Comparison of ENCODE assay signal across 12 cellular contexts in the genomic region with DNA sequence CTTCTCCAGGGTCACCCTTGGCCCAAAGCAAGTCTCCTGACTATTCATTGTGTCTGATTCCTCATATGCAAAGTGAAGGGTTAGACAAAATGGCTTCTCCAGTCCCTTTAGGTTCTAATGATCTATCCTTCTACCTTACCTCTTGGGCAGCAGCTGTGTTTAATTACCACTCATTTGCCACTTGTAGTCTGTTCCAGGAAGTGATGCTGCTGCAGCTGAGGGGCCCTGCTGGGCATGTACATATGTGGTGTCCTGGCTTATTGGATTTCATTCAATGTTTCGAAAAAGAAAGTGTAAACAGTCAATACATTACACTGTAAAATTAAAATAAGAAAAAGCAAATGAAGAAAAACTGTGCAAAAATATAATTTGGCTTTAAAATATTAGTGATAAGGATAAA. TPM values are rescaled to one million over a fixed set of nuclear protein-coding genes. Genes with fewer than 3 reads are reported as not detected.
DNase-seq lines count a peak whose midpoint lies in the region; ATAC-seq and TF ChIP-seq lines count a peak whose summit lies in the region.
"Had no signal": no experiment of that assay in that cellular context is flagged by ENCODE, and none has a peak within 500 bp of the region (broad histone marks: within the 10 kb centered on the region; RNA-seq: fewer than 3 reads in every experiment).

No MANE protein-coding gene starts in this region.

- H3K36me3 ChIP-seq in A673 (ENCODE audit: insufficient read depth, low read length, poor library complexity, severe bottlenecking) (no peaks in the 10 kb centered on the region), BE2C (no peaks in the 10 kb centered on the region), testis (ENCODE audit: low read depth, missing control alignments) (no peaks in the 10 kb centered on the region)
- H3K36me3 ChIP-seq: esophagus muscularis mucosa had no signal

- CTCF ChIA-PET in A673 (lab: Charles Lee), result no interaction called here

- TF ChIP-seq CTCF in A673 (conservative IDR thresholded peaks at IDR 0.05; ENCODE audit: low read depth, low read length), result no peak
- no peak for TF ChIP-seq CTCF in BE2C (IDR thresholded peaks at IDR 0.05; ENCODE audit: low read depth, low read length)
- TF ChIP-seq CTCF in testis (IDR thresholded peaks at IDR 0.05), result no peak

- peaks cover 11% of the 10 kb centered on the region for H3K4me1 ChIP-seq in A673 (ENCODE audit: insufficient read depth, low read length, poor library complexity, severe bottlenecking)
- H3K4me1 ChIP-seq in BE2C, result no peaks in the 10 kb centered on the region
- no peaks in the 10 kb centered on the region for H3K4me1 ChIP-seq in testis
- H3K4me1 ChIP-seq: esophagus muscularis mucosa had no signal

- H3K36me3 Mint-ChIP-seq in activated T-cell treated with anti-CD3 and anti-CD28 coated beads, Interleukin-2, amount 50 U/mL, for 24 hours (ENCODE audit: low read depth), result no peaks in the 10 kb centered on the region
- no peaks in the 10 kb centered on the region for H3K36me3 Mint-ChIP-seq in effector memory CD8-positive, alpha-beta T cell (ENCODE audit: insufficient read depth)

- intact Hi-C loops in A673 (cut with micrococcal nuclease; ENCODE audit: unreplicated experiment), result no loop called here
- intact Hi-C loops in testis (cut with DNase I; ENCODE audit: low total_unique reads), result no loop called here

- peak; percentile 84 for DNase-seq in A673 (ENCODE audit: low spot score)
- peak; percentile 75 for DNase-seq in H4 (ENCODE audit: low spot score)
- peak; percentile 99 for DNase-seq in NCI-H2029 treated with DMSO at 0.1 percent for 48 hours (lab: John Stamatoyannopoulos, UW)
- DNase-seq in SHP77 treated with DMSO at 0.1 percent for 48 hours (lab: John Stamatoyannopoulos, UW), result peak; percentile 99
- DNase-seq in activated T-cell treated with anti-CD3 and anti-CD28 coated beads, Interleukin-2, amount 50 U/mL, for 24 hours, result no peak
- DNase-seq in BE2C, result no peak
- DNase-seq in effector memory CD8-positive, alpha-beta T cell, result no peak
- DNase-seq in testis, result no peak
- DNase-seq: activated CD4-positive, CD25-positive, alpha-beta regulatory T cell; nephron progenitor cell; stimulated activated CD4-positive, alpha-beta T cell treated with anti-CD3 and anti-CD28 coated beads, Interleukin-12 subunit alpha, Interleukin-12 subunit beta, amount 100 ng/mL, for 4 hours had no signal

- no peak for ATAC-seq in effector memory CD8-positive, alpha-beta T cell (replicated peaks)

- BruUV-seq in A673 (replicated peaks; lab: Mats Ljungman, UMichigan), result no TSS peak

- H3K27ac ChIP-seq in A673 (ENCODE audit: low read depth, low read length, poor library complexity, severe bottlenecking), result peak overlapping the region; percentile 71
- H3K27ac ChIP-seq in testis, result no peak overlapping the region
- H3K27ac ChIP-seq: esophagus muscularis mucosa had no signal

- peaks cover 9% of the 10 kb centered on the region for H3K27me3 Mint-ChIP-seq in activated T-cell treated with anti-CD3 and anti-CD28 coated beads, Interleukin-2, amount 50 U/mL, for 24 hours
- peaks cover 0 to 11% of the 10 kb centered on the region in 2 donors for H3K27me3 Mint-ChIP-seq in effector memory CD8-positive, alpha-beta T cell

- POLR2A ChIA-PET in A673 (lab: Charles Lee; ENCODE audit: low non-redundant PET), result no interaction called here

- H3K4me3 Mint-ChIP-seq in activated T-cell treated with anti-CD3 and anti-CD28 coated beads, Interleukin-2, amount 50 U/mL, for 24 hours, result no peak overlapping the region
- H3K4me3 Mint-ChIP-seq in effector memory CD8-positive, alpha-beta T cell, result no peak overlapping the region
- H3K4me3 Mint-ChIP-seq: nephron progenitor cell had no signal

- no peak overlapping the region for H3K27ac Mint-ChIP-seq in activated T-cell treated with anti-CD3 and anti-CD28 coated beads, Interleukin-2, amount 50 U/mL, for 24 hours
- no peak overlapping the region for H3K27ac Mint-ChIP-seq in effector memory CD8-positive, alpha-beta T cell
- H3K27ac Mint-ChIP-seq: nephron progenitor cell had no signal

- H3K9me3 ChIP-seq in A673 (ENCODE audit: low read depth, low read length, poor library complexity, severe bottlenecking) (no peaks in the 10 kb centered on the region), BE2C (no peaks in the 10 kb centered on the region), testis (no peaks in the 10 kb centered on the region)

- WGBS in testis, 2 donors, result 84 to 86% methylated on average over 1 of the region's 1 CpG

- no peaks in the 10 kb centered on the region for H3K4me1 Mint-ChIP-seq in activated T-cell treated with anti-CD3 and anti-CD28 coated beads, Interleukin-2, amount 50 U/mL, for 24 hours (ENCODE audit: low read depth)
- H3K4me1 Mint-ChIP-seq in effector memory CD8-positive, alpha-beta T cell (ENCODE audit: low read depth in 2 of 2), result no peaks in the 10 kb centered on the region
- H3K4me1 Mint-ChIP-seq: nephron progenitor cell had no signal

- H3K27me3 ChIP-seq in A673 (replicated peaks; ENCODE audit: insufficient read depth, low read depth, low read length, poor library complexity), result no peaks in the 10 kb centered on the region
- H3K27me3 ChIP-seq in BE2C, result peaks cover 2% of the 10 kb centered on the region
- no peaks in the 10 kb centered on the region for H3K27me3 ChIP-seq in testis
- H3K27me3 ChIP-seq: esophagus muscularis mucosa had no signal

- peaks cover 5% of the 10 kb centered on the region for H3K9me3 Mint-ChIP-seq in activated T-cell treated with anti-CD3 and anti-CD28 coated beads, Interleukin-2, amount 50 U/mL, for 24 hours
- no peaks in the 10 kb centered on the region for H3K9me3 Mint-ChIP-seq in effector memory CD8-positive, alpha-beta T cell

- no peak overlapping the region for H3K4me3 ChIP-seq in A673 (ENCODE audit: low read depth, low read length, poor library complexity, severe bottlenecking)
- H3K4me3 ChIP-seq in BE2C (ENCODE audit: low read depth, low read length), result no peak overlapping the region
- H3K4me3 ChIP-seq in testis, result no peak overlapping the region
- H3K4me3 ChIP-seq: esophagus muscularis mucosa had no signal

- no peak for TF ChIP-seq POLR2A in testis (IDR thresholded peaks at IDR 0.05)

RNA-seq across cellular contexts. Expression of gene SCIN, which starts 36.6 kb away (rescaled TPM):
- total RNA-seq in A673 (2021) (0.09 and 0.39 TPM in 2 replicates), testis (10 to 100 TPM in 1 of 2 donors, 1 to 10 TPM in 1; 4.7 to 11.4 TPM)
- 0.35 and 0.37 TPM in 2 replicates for total RNA-seq in H4 (2014; rRNA removed; shearing (Covaris generic))
- polyA plus RNA-seq in BE2C (2012; ENCODE audit: insufficient read depth, insufficient read length, low read depth), result 0.11 TPM
- 21.9 TPM for polyA plus RNA-seq in testis (ENCODE audit: insufficient read depth, low read depth, low replicate concordance)

Comparison
In these comparisons a context has a peak if more than half of its experiments do, and no peak if none do; other contexts are left out.
1. DNase-seq: peak in A673 (single experiment), H4 (single experiment), NCI-H2029 treated with DMSO at 0.1 percent for 48 hours (single experiment) and SHP77 treated with DMSO at 0.1 percent for 48 hours (single experiment); none in activated T-cell treated with anti-CD3 and anti-CD28 coated beads, Interleukin-2, amount 50 U/mL, for 24 hours (single experiment), BE2C (single experiment), effector memory CD8-positive, alpha-beta T cell (0 of 3) and testis (single experiment).